In genomic region chr12:74321381-74321780, GRCh38 we compare ENCODE assay signal across 29 cellular contexts.
"Had no signal": no experiment of that assay in that cellular context is flagged by ENCODE, and none has a peak within 500 bp of the region (broad histone marks: within the 10 kb centered on the region; RNA-seq: fewer than 3 reads in every experiment).

No MANE protein-coding gene starts in this region.

- H3K36me3 ChIP-seq: cardiac muscle cell, SJSA1 had no signal

- H3K4me1 ChIP-seq: SJSA1 had no signal

- H3K27me3 Mint-ChIP-seq: activated B cell treated with CpG ODN at 0.5 μM for 24 hours; activated CD4-positive, alpha-beta memory T cell treated with anti-CD3 and anti-CD28 coated beads for 36 hours; activated CD4-positive, alpha-beta T cell treated with anti-CD3 and anti-CD28 coated beads, Interleukin-2, amount 10 ng/mL, durations not matched to agents 24 days and 14 days; activated naive CD8-positive, alpha-beta T cell; activated T-helper 17 cell treated with anti-CD3 and anti-CD28 coated beads, Interleukin-2, amount 50 U/mL, for 72 hours; brain; T-helper 17 cell had no signal

- DNase-seq: activated B cell treated with CpG ODN at 0.5 μM for 24 hours; activated CD4-positive, alpha-beta memory T cell treated with anti-CD3 and anti-CD28 coated beads for 36 hours; activated CD4-positive, alpha-beta T cell treated with anti-CD3 and anti-CD28 coated beads for 1 hour; activated CD4-positive, alpha-beta T cell treated with anti-CD3 and anti-CD28 coated beads, Interleukin-2, amount 10 ng/mL, durations not matched to agents 24 days and 14 days; activated gamma-delta T cell; activated naive CD4-positive, alpha-beta T cell treated with anti-CD3 and anti-CD28 coated beads for 36 hours; activated T-cell treated with anti-CD3 and anti-CD28 coated beads for 4 hours; activated T-cell treated with anti-CD3 and anti-CD28 coated beads, Interleukin-2, amount 50 U/mL, for 48 hours; amygdala; KG1; NCI-H1048; NCI-H1417 treated with DMSO at 0.1 percent for 48 hours; NCI-H1694; NCI-H2029; NCI-H2107; NCI-H2171 treated with DMSO at 0.1 percent for 48 hours; NCI-H226; NCI-H526; RPMI8226; SHP77; T-helper 17 cell; T-helper 9 cell had no signal

- H3K4me3 ChIP-seq: cardiac muscle cell, SJSA1 had no signal

- ATAC-seq: activated T-helper 17 cell treated with anti-CD3 and anti-CD28 coated beads, Interleukin-2, amount 50 U/mL, for 72 hours; HepG2; T-helper 17 cell had no signal

- FAIRE-seq: astrocyte, HepG2 had no signal

- H3K4me3 Mint-ChIP-seq: activated B cell treated with CpG ODN at 0.5 μM for 24 hours; activated CD4-positive, alpha-beta memory T cell treated with anti-CD3 and anti-CD28 coated beads for 36 hours; activated CD4-positive, alpha-beta T cell treated with anti-CD3 and anti-CD28 coated beads, Interleukin-2, amount 10 ng/mL, durations not matched to agents 24 days and 14 days; activated naive CD4-positive, alpha-beta T cell treated with anti-CD3 and anti-CD28 coated beads for 36 hours; activated naive CD8-positive, alpha-beta T cell; activated T-helper 17 cell treated with anti-CD3 and anti-CD28 coated beads, Interleukin-2, amount 50 U/mL, for 72 hours; brain; T-helper 17 cell had no signal

- H3K27ac ChIP-seq: cardiac muscle cell, SJSA1 had no signal

- H3K4me1 Mint-ChIP-seq: activated B cell treated with CpG ODN at 0.5 μM for 24 hours; activated CD4-positive, alpha-beta T cell treated with anti-CD3 and anti-CD28 coated beads, Interleukin-2, amount 10 ng/mL, durations not matched to agents 24 days and 14 days; activated T-helper 17 cell treated with anti-CD3 and anti-CD28 coated beads, Interleukin-2, amount 50 U/mL, for 72 hours; T-helper 17 cell had no signal

- H3K27ac Mint-ChIP-seq: activated B cell treated with CpG ODN at 0.5 μM for 24 hours; activated CD4-positive, alpha-beta memory T cell treated with anti-CD3 and anti-CD28 coated beads for 36 hours; activated CD4-positive, alpha-beta T cell treated with anti-CD3 and anti-CD28 coated beads, Interleukin-2, amount 10 ng/mL, durations not matched to agents 24 days and 14 days; activated naive CD4-positive, alpha-beta T cell treated with anti-CD3 and anti-CD28 coated beads for 36 hours; activated naive CD8-positive, alpha-beta T cell; activated T-helper 17 cell treated with anti-CD3 and anti-CD28 coated beads, Interleukin-2, amount 50 U/mL, for 72 hours; brain; T-helper 17 cell had no signal

- H3K9me3 Mint-ChIP-seq: activated B cell treated with CpG ODN at 0.5 μM for 24 hours; activated CD4-positive, alpha-beta memory T cell treated with anti-CD3 and anti-CD28 coated beads for 36 hours; activated CD4-positive, alpha-beta T cell treated with anti-CD3 and anti-CD28 coated beads, Interleukin-2, amount 10 ng/mL, durations not matched to agents 24 days and 14 days; activated naive CD4-positive, alpha-beta T cell treated with anti-CD3 and anti-CD28 coated beads for 36 hours; brain had no signal

- H3K36me3 Mint-ChIP-seq: activated CD4-positive, alpha-beta memory T cell treated with anti-CD3 and anti-CD28 coated beads for 36 hours; activated naive CD8-positive, alpha-beta T cell; brain had no signal

- H3K27me3 ChIP-seq: cardiac muscle cell, SJSA1 had no signal

- H3K9me3 ChIP-seq: SJSA1 had no signal
